ENCODE assay signal across 16 cellular contexts in the genomic region with DNA sequence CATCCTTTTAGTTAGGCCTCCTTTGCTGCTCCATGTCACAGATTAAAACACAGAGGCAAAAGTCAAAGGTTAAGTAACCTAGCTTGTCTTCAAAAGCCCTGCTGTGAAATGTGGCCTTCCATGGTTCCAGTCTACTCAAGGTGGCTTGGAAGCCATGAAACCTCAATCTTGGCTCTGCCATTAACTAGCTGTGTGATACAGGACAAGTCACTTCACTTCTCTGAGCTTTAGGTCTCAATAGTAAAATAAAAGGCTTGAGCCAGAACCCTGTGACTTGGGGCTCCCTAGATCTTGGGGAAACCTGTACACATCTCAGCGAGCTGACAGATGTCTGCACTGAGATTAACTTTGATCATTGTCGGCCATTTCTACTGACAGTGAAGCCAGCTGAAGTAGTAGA. TPM values are rescaled to one million over a fixed set of nuclear protein-coding genes. Genes with fewer than 3 reads are reported as not detected.
DNase-seq lines count a peak whose midpoint lies in the region; ATAC-seq, FAIRE-seq and TF ChIP-seq lines count a peak whose summit lies in the region.
"Had no signal": no experiment of that assay in that cellular context is flagged by ENCODE, and none has a peak within 500 bp of the region (broad histone marks: within the 10 kb centered on the region; RNA-seq: fewer than 3 reads in every experiment).

No MANE protein-coding gene starts in this region.

- FAIRE-seq in astrocyte (lab: Jason Lieb, UNC), result no peak
- FAIRE-seq: A549, H54 had no signal

- H3K79me2 ChIP-seq in astrocyte (ENCODE audit: insufficient read depth, low read length), result no peaks in the 10 kb centered on the region

- TF ChIP-seq POLR2A in IMR-90 (IDR thresholded peaks at IDR 0.05; ENCODE audit: low read depth, low read length) (no peak), gastroesophageal sphincter (IDR thresholded peaks at IDR 0.05) (no peak)

- no CpG with 5 or more reads among the region's 2 CpGs for WGBS in IMR-90 (ENCODE audit: extremely low coverage in 2 of 2, insufficient read length in 1 of 2), 2 experiments
- 94 to 100% methylated on average over 2 of the region's 2 CpGs for WGBS in gastroesophageal sphincter (ENCODE audit: low coverage in 1 of 2), 2 donors

- H3K9me3 ChIP-seq in IMR-90 (ENCODE audit: control insufficient read depth, insufficient read depth, low read length) (no peaks in the 10 kb centered on the region), astrocyte (ENCODE audit: insufficient read depth, low read depth, low read length) (no peaks in the 10 kb centered on the region), stomach smooth muscle (ENCODE audit: control insufficient read depth in 2 of 2, low read length in 2 of 2) (no peaks in the 10 kb centered on the region), gastroesophageal sphincter (no peaks in the 10 kb centered on the region)
- H3K9me3 ChIP-seq in naive thymus-derived CD4-positive, alpha-beta T cell (ENCODE audit: control insufficient read depth in 2 of 3, low read length in 3 of 3), result no peaks in the 10 kb centered on the region
- no peaks in the 10 kb centered on the region for H3K9me3 ChIP-seq in CD8-positive, alpha-beta memory T cell (ENCODE audit: low read length)
- H3K9me3 ChIP-seq: A549 had no signal

- DNase-seq in IMR-90 (no peak), astrocyte (ENCODE audit: low read depth) (no peak)
- DNase-seq in naive thymus-derived CD4-positive, alpha-beta T cell, result no peak
- DNase-seq in CD8-positive, alpha-beta memory T cell, result no peak
- DNase-seq in stimulated activated naive B cell treated with anti-CD40 and anti-IgM and Interleukin-4, amounts not matched to agents 10 μg/mL and 1 μg/mL and 100 μg/mL, for 72 hours, result no peak
- DNase-seq: DMS53, GF-D8, GM23248 had no signal

- H2AFZ ChIP-seq in IMR-90 (replicated peaks; ENCODE audit: low read length, poor library complexity) (no peak overlapping the region), astrocyte (ENCODE audit: low read depth, low read length) (no peak overlapping the region)
- H2AFZ ChIP-seq: GM23248 had no signal

- H3K36me3 ChIP-seq in IMR-90 (ENCODE audit: control insufficient read depth, insufficient read depth, low read length), result no peaks in the 10 kb centered on the region
- no peaks in the 10 kb centered on the region for H3K36me3 ChIP-seq in astrocyte (ENCODE audit: insufficient read depth, low read length)
- no peaks in the 10 kb centered on the region for H3K36me3 ChIP-seq in naive thymus-derived CD4-positive, alpha-beta T cell (ENCODE audit: control insufficient read depth in 2 of 3, insufficient read depth in 3 of 3, low read length in 3 of 3)
- no peaks in the 10 kb centered on the region for H3K36me3 ChIP-seq in stomach smooth muscle (ENCODE audit: control insufficient read depth in 2 of 2, insufficient read depth in 2 of 2, low read length in 2 of 2)
- no peaks in the 10 kb centered on the region for H3K36me3 ChIP-seq in CD8-positive, alpha-beta memory T cell (ENCODE audit: insufficient read depth, low read length)
- no peaks in the 10 kb centered on the region for H3K36me3 ChIP-seq in gastroesophageal sphincter

- H2BK5ac ChIP-seq in IMR-90 (ENCODE audit: low read depth, low read length, poor library complexity, severe bottlenecking), result no peak overlapping the region

- no peak for TF ChIP-seq EP300 in gastroesophageal sphincter (IDR thresholded peaks at IDR 0.05)

- H3K4me2 ChIP-seq in IMR-90 (ENCODE audit: low read depth, low read length), result no peak overlapping the region
- no peak overlapping the region for H3K4me2 ChIP-seq in astrocyte (ENCODE audit: low read length)
- H3K4me2 ChIP-seq: A549 had no signal

- H4K20me1 ChIP-seq in IMR-90 (ENCODE audit: insufficient read depth, low read length), result no peaks in the 10 kb centered on the region
- H4K20me1 ChIP-seq in astrocyte (ENCODE audit: insufficient read depth, low read length), result no peaks in the 10 kb centered on the region

- dilution Hi-C loops in IMR-90 (cut with HindIII; ENCODE audit: low sequenced_read_pairs, unreplicated experiment), result no loop called here

- intact Hi-C loops in IMR-90 (cut with micrococcal nuclease), result no loop called here
- intact Hi-C loops in naive thymus-derived CD4-positive, alpha-beta T cell (cut with micrococcal nuclease), result no loop called here

- peaks cover 10% of the 10 kb centered on the region for H3K4me1 Mint-ChIP-seq in astrocyte (ENCODE audit: low read depth, unreplicated experiment)
- H3K4me1 Mint-ChIP-seq in naive thymus-derived CD4-positive, alpha-beta T cell, result peaks cover 0 to 33% (median 3%) of the 10 kb centered on the region in 7 donors
- peaks cover 0 to 19% (median 1%) of the 10 kb centered on the region in 3 donors for H3K4me1 Mint-ChIP-seq in CD8-positive, alpha-beta memory T cell
- H3K4me1 Mint-ChIP-seq in stimulated activated naive B cell treated with anti-CD40 and anti-IgM and Interleukin-4, amounts not matched to agents 10 μg/mL and 1 μg/mL and 100 μg/mL, for 72 hours, result peaks cover 28 to 38% of the 10 kb centered on the region in 2 donors

- ATAC-seq in IMR-90 (ENCODE audit: low read depth) (no peak), GM21825 (IDR thresholded peaks at IDR 0.05; ENCODE audit: unreplicated experiment) (no peak), gastroesophageal sphincter (no peak)
- no peak for ATAC-seq in naive thymus-derived CD4-positive, alpha-beta T cell
- ATAC-seq in stimulated activated naive B cell treated with anti-CD40 and anti-IgM and Interleukin-4, amounts not matched to agents 10 μg/mL and 1 μg/mL and 100 μg/mL, for 72 hours (replicated peaks), result no peak
- ATAC-seq: A549, HCT116 had no signal

- H2BK120ac ChIP-seq in IMR-90 (ENCODE audit: low read depth, low read length), result peak overlapping the region; percentile 51

- peaks cover 31% of the 10 kb centered on the region for H3K9me1 ChIP-seq in IMR-90 (ENCODE audit: insufficient read depth, low read length)

- no peak overlapping the region for H2AK9ac ChIP-seq in IMR-90 (replicated peaks; ENCODE audit: low read depth, low read length, poor library complexity)

- H3K23ac ChIP-seq in IMR-90 (ENCODE audit: low read depth, low read length), result no peak overlapping the region

- H3K4ac ChIP-seq in IMR-90 (ENCODE audit: low read depth, low read length), result peak overlapping the region; percentile 18; the same call in 1 of the 2 replicates

- H3K4me1 ChIP-seq in IMR-90 (ENCODE audit: control insufficient read depth, insufficient read depth, low read length) (peaks cover 28% of the 10 kb centered on the region), astrocyte (ENCODE audit: insufficient read depth, low read length) (peaks cover 23% of the 10 kb centered on the region), stomach smooth muscle (ENCODE audit: control insufficient read depth, insufficient read depth, low read length) (peaks cover 48% of the 10 kb centered on the region), gastroesophageal sphincter (peaks cover 5 to 84% (median 36%) of the 10 kb centered on the region in 3 donors)
- H3K4me1 ChIP-seq in naive thymus-derived CD4-positive, alpha-beta T cell (ENCODE audit: control insufficient read depth in 2 of 2, insufficient read depth in 2 of 2, low read length in 2 of 2), result no peaks in the 10 kb centered on the region
- H3K4me1 ChIP-seq in CD8-positive, alpha-beta memory T cell (ENCODE audit: insufficient read depth, low read length), result no peaks in the 10 kb centered on the region

- peaks cover 3% of the 10 kb centered on the region for H3K36me3 Mint-ChIP-seq in astrocyte (ENCODE audit: low read depth, unreplicated experiment)
- H3K36me3 Mint-ChIP-seq in naive thymus-derived CD4-positive, alpha-beta T cell, result peaks cover 0 to 45% (median 26%) of the 10 kb centered on the region in 5 donors
- peaks cover 7 to 26% (median 14%) of the 10 kb centered on the region in 3 donors for H3K36me3 Mint-ChIP-seq in CD8-positive, alpha-beta memory T cell
- H3K36me3 Mint-ChIP-seq in stimulated activated naive B cell treated with anti-CD40 and anti-IgM and Interleukin-4, amounts not matched to agents 10 μg/mL and 1 μg/mL and 100 μg/mL, for 72 hours, result peaks cover 16 to 29% of the 10 kb centered on the region in 2 donors

- peak overlapping the region; percentile 26; the same call in 1 of the 2 replicates for H3K18ac ChIP-seq in IMR-90 (ENCODE audit: low read depth, low read length)

- no peak overlapping the region for H3K56ac ChIP-seq in IMR-90 (ENCODE audit: extremely low read depth, insufficient read depth, low read length)

- H2BK15ac ChIP-seq in IMR-90 (ENCODE audit: low read depth, low read length), result peak overlapping the region; percentile 53; the same call in 1 of the 3 replicates

- H3K27me3 ChIP-seq in IMR-90 (ENCODE audit: control insufficient read depth, insufficient read depth, low read length), result no peaks in the 10 kb centered on the region
- no peaks in the 10 kb centered on the region for H3K27me3 ChIP-seq in astrocyte (ENCODE audit: insufficient read depth, low read length)
- H3K27me3 ChIP-seq in naive thymus-derived CD4-positive, alpha-beta T cell (ENCODE audit: control insufficient read depth in 2 of 2, insufficient read depth in 2 of 2, low read length in 2 of 2), result no peaks in the 10 kb centered on the region
- no peaks in the 10 kb centered on the region for H3K27me3 ChIP-seq in stomach smooth muscle (ENCODE audit: control insufficient read depth in 1 of 2, insufficient read depth in 2 of 2, low read length in 2 of 2)
- no peaks in the 10 kb centered on the region for H3K27me3 ChIP-seq in CD8-positive, alpha-beta memory T cell (ENCODE audit: insufficient read depth, low read length, poor library complexity, severe bottlenecking)
- H3K27me3 ChIP-seq in gastroesophageal sphincter, result no peaks in the 10 kb centered on the region

- no peak overlapping the region; a peak in 1 of 4 replicates for H4K8ac ChIP-seq in IMR-90 (ENCODE audit: low read depth in 2 of 2, low read length in 2 of 2)

- H3K4me3 ChIP-seq in IMR-90 (ENCODE audit: insufficient read depth, low read depth, low read length), result no peak overlapping the region
- H3K4me3 ChIP-seq in astrocyte (ENCODE audit: insufficient read depth, low read depth, low read length), result no peak overlapping the region
- no peak overlapping the region for H3K4me3 ChIP-seq in naive thymus-derived CD4-positive, alpha-beta T cell (ENCODE audit: low read length)
- no peak overlapping the region for H3K4me3 ChIP-seq in stomach smooth muscle (ENCODE audit: low read length in 2 of 2)
- no peak overlapping the region for H3K4me3 ChIP-seq in CD8-positive, alpha-beta memory T cell (ENCODE audit: low read length)
- no peak overlapping the region for H3K4me3 ChIP-seq in gastroesophageal sphincter
- H3K4me3 ChIP-seq: A549, GM23248 had no signal

- no peak overlapping the region for H4K5ac ChIP-seq in IMR-90 (ENCODE audit: low read depth, low read length)

- no peak for TF ChIP-seq CTCF in IMR-90 (conservative IDR thresholded peaks at IDR 0.05; ENCODE audit: low read depth, low read length)
- TF ChIP-seq CTCF in astrocyte (IDR thresholded peaks at IDR 0.05; ENCODE audit: insufficient read depth, low read depth, low read length), result no peak
- TF ChIP-seq CTCF in gastroesophageal sphincter (IDR thresholded peaks at IDR 0.05), result no peak

- CTCF ChIA-PET in IMR-90 (lab: Yijun Ruan, JAX), result no interaction called here
- CTCF ChIA-PET in naive thymus-derived CD4-positive, alpha-beta T cell (lab: Charles Lee), result interaction anchor here (0.9 to 1.2 kb wide), 2 partner anchors 15 to 83 kb away, joined by 3 to 7 read pairs; no protein-coding TSS in a partner anchor
- CTCF ChIA-PET in CD8-positive, alpha-beta memory T cell (lab: Charles Lee), result no interaction called here

- H2AK5ac ChIP-seq in IMR-90 (ENCODE audit: low read depth, low read length), result peak overlapping the region; percentile 79; the same call in 1 of the 2 replicates

- no peak overlapping the region; the same call in 1 of the 2 replicates for H3K14ac ChIP-seq in IMR-90 (replicated peaks; ENCODE audit: low read depth, low read length)

- H3K27ac ChIP-seq in IMR-90 (ENCODE audit: insufficient read depth, low read length) (no peak overlapping the region), astrocyte (ENCODE audit: low read depth, low read length) (no peak overlapping the region), stomach smooth muscle (ENCODE audit: low read length) (peak overlapping the region; percentile 31), gastroesophageal sphincter (no peak overlapping the region)
- H3K27ac ChIP-seq in naive thymus-derived CD4-positive, alpha-beta T cell (ENCODE audit: low read depth, low read length), result no peak overlapping the region
- no peak overlapping the region for H3K27ac ChIP-seq in CD8-positive, alpha-beta memory T cell (ENCODE audit: low read depth, low read length)
- H3K27ac ChIP-seq: A549, GM23248, HL-60 had no signal

- POLR2A ChIA-PET in IMR-90 (lab: Charles Lee; ENCODE audit: unreplicated experiment), result interaction anchor here (0.6 kb wide), 1 partner anchor 37 kb away, joined by 6 read pairs; no protein-coding TSS in a partner anchor
- POLR2A ChIA-PET in naive thymus-derived CD4-positive, alpha-beta T cell (lab: Charles Lee), result interaction anchor here (2.1 kb wide), 1 partner anchor 15 kb away, joined by 4 read pairs; no protein-coding TSS in a partner anchor
- POLR2A ChIA-PET in CD8-positive, alpha-beta memory T cell (lab: Charles Lee), result interaction anchor here (1.0 to 2.5 kb wide), 2 partner anchors 23 to 25 kb away, joined by 3 to 7 read pairs; no protein-coding TSS in a partner anchor

- H2BK20ac ChIP-seq in IMR-90 (ENCODE audit: low read depth, low read length), result peak overlapping the region; percentile 27; the same call in 1 of the 2 replicates

- in situ Hi-C loops in IMR-90 (cut with MboI; ENCODE audit: low sequenced_read_pairs), result no loop called here

- H3K9ac ChIP-seq in IMR-90 (ENCODE audit: low read depth, low read length) (no peak overlapping the region), astrocyte (ENCODE audit: low read length) (no peak overlapping the region), stomach smooth muscle (ENCODE audit: low read length in 2 of 2) (no peak overlapping the region)
- H3K9ac ChIP-seq: GM23248 had no signal

- no peaks in the 10 kb centered on the region for H3K9me3 Mint-ChIP-seq in astrocyte (ENCODE audit: unreplicated experiment)
- H3K9me3 Mint-ChIP-seq in naive thymus-derived CD4-positive, alpha-beta T cell, result peaks cover 0 to 10% (median 0%) of the 10 kb centered on the region in 11 donors
- H3K9me3 Mint-ChIP-seq in CD8-positive, alpha-beta memory T cell, result no peaks in the 10 kb centered on the region
- no peaks in the 10 kb centered on the region for H3K9me3 Mint-ChIP-seq in stimulated activated naive B cell treated with anti-CD40 and anti-IgM and Interleukin-4, amounts not matched to agents 10 μg/mL and 1 μg/mL and 100 μg/mL, for 72 hours
- H3K9me3 Mint-ChIP-seq: CD14-positive monocyte had no signal

- no peak for TF ChIP-seq RAD21 in IMR-90 (IDR thresholded peaks at IDR 0.05; ENCODE audit: low read length)

- H3K4me3 Mint-ChIP-seq in astrocyte (ENCODE audit: unreplicated experiment), result no peak overlapping the region
- H3K4me3 Mint-ChIP-seq in naive thymus-derived CD4-positive, alpha-beta T cell, result no peak overlapping the region
- H3K4me3 Mint-ChIP-seq in CD8-positive, alpha-beta memory T cell, result no peak overlapping the region
- no peak overlapping the region for H3K4me3 Mint-ChIP-seq in stimulated activated naive B cell treated with anti-CD40 and anti-IgM and Interleukin-4, amounts not matched to agents 10 μg/mL and 1 μg/mL and 100 μg/mL, for 72 hours
- H3K4me3 Mint-ChIP-seq: CD14-positive monocyte had no signal

- H3K27me3 Mint-ChIP-seq in astrocyte (ENCODE audit: low read depth, unreplicated experiment), result no peaks in the 10 kb centered on the region
- no peaks in the 10 kb centered on the region for H3K27me3 Mint-ChIP-seq in naive thymus-derived CD4-positive, alpha-beta T cell
- H3K27me3 Mint-ChIP-seq in CD8-positive, alpha-beta memory T cell, result no peaks in the 10 kb centered on the region
- H3K27me3 Mint-ChIP-seq in stimulated activated naive B cell treated with anti-CD40 and anti-IgM and Interleukin-4, amounts not matched to agents 10 μg/mL and 1 μg/mL and 100 μg/mL, for 72 hours, result no peaks in the 10 kb centered on the region

- peak overlapping the region; percentile 15; the same call in 1 of the 2 replicates for H4K91ac ChIP-seq in IMR-90 (ENCODE audit: insufficient read depth, low read depth, low read length)

- no TSS peak for BruUV-seq in IMR-90 (replicated peaks; lab: Mats Ljungman, UMichigan)

- peak overlapping the region; percentile 66 for H3K27ac Mint-ChIP-seq in astrocyte (ENCODE audit: unreplicated experiment)
- H3K27ac Mint-ChIP-seq in naive thymus-derived CD4-positive, alpha-beta T cell, result peak overlapping the region in 5 of 9 donors; percentile 0 to 76 (median 58)
- peak overlapping the region in 3 of 8 donors; percentile 10 to 72 (median 68) for H3K27ac Mint-ChIP-seq in CD8-positive, alpha-beta memory T cell
- no peak overlapping the region for H3K27ac Mint-ChIP-seq in stimulated activated naive B cell treated with anti-CD40 and anti-IgM and Interleukin-4, amounts not matched to agents 10 μg/mL and 1 μg/mL and 100 μg/mL, for 72 hours
- H3K27ac Mint-ChIP-seq: CD14-positive monocyte had no signal

- peaks cover 0 to 19% of the 10 kb centered on the region in 2 experiments; a peak in 1 of 4 replicates for H3K79me1 ChIP-seq in IMR-90 (ENCODE audit: low read depth in 1 of 2, low read length in 2 of 2)

RNA-seq across cellular contexts. Expression of a gene that starts 48.0 kb away (rescaled TPM):
- 79.2 and 83.3 TPM in 2 replicates for total RNA-seq in IMR-90 (2012; rRNA removed)
- 12.9 and 16.8 TPM in 2 replicates for polyA plus RNA-seq in IMR-90 (2012; rRNA removed)
- 5.3 and 7.7 TPM in 2 replicates for polyA plus RNA-seq in IMR-90 (2012; cell fraction: cytosol; rRNA removed)
- polyA plus RNA-seq in IMR-90 (2012; cell fraction: nucleus; rRNA removed; ENCODE audit: low replicate concordance), result 7.4 and 30.8 TPM in 2 replicates
- total RNA-seq in astrocyte, result 57.4 and 62.5 TPM in 2 replicates
- 100 to 1,000 TPM; 129 to 221 (median 186) TPM for total RNA-seq in naive thymus-derived CD4-positive, alpha-beta T cell
- polyA plus RNA-seq in naive thymus-derived CD4-positive, alpha-beta T cell, result 100 to 1,000 TPM; 195 to 221 TPM
- 10 to 100 TPM; 81.0 to 87.5 TPM for total RNA-seq in CD8-positive, alpha-beta memory T cell
- polyA plus RNA-seq in CD8-positive, alpha-beta memory T cell, result 237 TPM
- 100 to 1,000 TPM in 3 of 4 donors, 10 to 100 TPM in 1; 90.6 to 187 (median 112) TPM for total RNA-seq in gastroesophageal sphincter
